8 cellular contexts compared by ENCODE assay signal in the genomic region with DNA sequence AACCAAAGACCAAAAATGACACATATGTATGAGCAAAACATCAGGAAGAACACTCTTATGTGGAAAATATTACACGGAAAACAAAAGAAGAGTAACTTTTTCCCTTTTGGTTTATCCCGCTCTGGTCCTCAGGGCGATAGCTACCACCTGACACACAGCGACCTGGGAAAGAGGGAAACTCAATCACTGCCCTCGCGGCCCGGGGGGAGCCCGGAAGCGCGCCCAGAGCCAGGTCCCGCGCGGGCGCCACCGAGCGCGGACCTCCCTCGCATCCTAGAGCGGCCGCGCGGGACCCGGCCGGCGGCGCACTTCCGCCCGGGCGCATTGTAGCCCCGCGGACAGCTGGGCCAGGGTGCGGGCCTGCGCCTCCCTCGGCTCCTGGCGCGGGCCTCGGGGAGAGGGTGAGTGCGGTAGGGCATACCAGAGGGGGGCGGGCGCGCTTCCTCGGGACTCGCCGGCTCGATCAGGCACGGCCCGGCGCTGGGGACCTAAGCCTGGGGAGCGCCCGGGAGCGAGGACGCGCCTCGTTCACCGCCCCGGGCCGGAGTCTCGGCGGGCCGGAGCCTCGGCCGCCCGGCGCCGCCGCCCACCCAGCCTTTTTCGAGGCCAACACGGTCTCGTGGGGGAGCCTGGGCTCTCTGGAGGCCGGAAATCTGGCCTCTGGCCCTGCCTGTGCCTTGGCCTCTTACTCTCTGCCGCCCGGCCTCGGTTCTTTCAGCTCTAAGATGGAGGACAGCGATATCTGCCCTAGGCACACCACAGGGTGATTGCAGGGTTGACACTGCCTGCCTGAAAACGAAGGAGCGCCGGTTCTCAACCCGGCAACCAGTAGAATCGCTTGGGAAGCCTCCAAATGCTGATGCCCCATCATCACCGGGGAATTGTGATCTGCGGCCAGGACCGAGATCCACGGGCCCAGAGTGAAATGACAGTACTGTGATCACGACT. TPM values are rescaled to one million over a fixed set of nuclear protein-coding genes. Genes with fewer than 3 reads are reported as not detected.
DNase-seq lines count a peak whose midpoint lies in the region; ATAC-seq lines count a peak whose summit lies in the region.

A gene with protein sequence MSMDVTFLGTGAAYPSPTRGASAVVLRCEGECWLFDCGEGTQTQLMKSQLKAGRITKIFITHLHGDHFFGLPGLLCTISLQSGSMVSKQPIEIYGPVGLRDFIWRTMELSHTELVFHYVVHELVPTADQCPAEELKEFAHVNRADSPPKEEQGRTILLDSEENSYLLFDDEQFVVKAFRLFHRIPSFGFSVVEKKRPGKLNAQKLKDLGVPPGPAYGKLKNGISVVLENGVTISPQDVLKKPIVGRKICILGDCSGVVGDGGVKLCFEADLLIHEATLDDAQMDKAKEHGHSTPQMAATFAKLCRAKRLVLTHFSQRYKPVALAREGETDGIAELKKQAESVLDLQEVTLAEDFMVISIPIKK (plus strand): TSS at position 327 of the 948 bp plus-strand sequence. CDS start 6,365 bp downstream, outside the sequence.

- peak within 1 kb of the TSS; percentile 93 to 96 (median 95) for H3K27ac Mint-ChIP-seq in CD4-positive, CD25-positive, alpha-beta regulatory T cell
- H3K27ac Mint-ChIP-seq in activated CD8-positive, alpha-beta T cell treated with anti-CD3 and anti-CD28 coated beads, Interleukin-2, amount 10 ng/mL, durations not matched to agents 7 days and 5 days, result peak within 1 kb of the TSS; percentile 94

- H3K27ac ChIP-seq in CD4-positive, CD25-positive, alpha-beta regulatory T cell (ENCODE audit: insufficient read depth, low read length, poor library complexity, severe bottlenecking), result peak within 1 kb of the TSS; percentile 79
- peak within 1 kb of the TSS; percentile 56 for H3K27ac ChIP-seq in ectodermal cell (ENCODE audit: insufficient read depth, low read depth, low read length, poor library complexity, severe bottlenecking)

- POLR2A ChIA-PET in activated CD8-positive, alpha-beta T cell treated with anti-CD3 and anti-CD28 coated beads, Interleukin-2, amount 10 ng/mL, durations not matched to agents 7 days and 5 days (lab: Charles Lee), result interaction anchor here (0.6 to 3.8 kb wide), 23 partner anchors 8 to 229 kb away, joined by 3 to 35 read pairs (median 4); a partner anchor contains a TSS

- H3K27me3 Mint-ChIP-seq in CD4-positive, CD25-positive, alpha-beta regulatory T cell, result peaks cover 8% of the 10 kb centered on the region
- H3K27me3 Mint-ChIP-seq in activated CD8-positive, alpha-beta T cell treated with anti-CD3 and anti-CD28 coated beads, Interleukin-2, amount 10 ng/mL, durations not matched to agents 7 days and 5 days (ENCODE audit: low read depth), result no peaks in the 10 kb centered on the region

- peak; percentile 39 to 84 (median 68) for DNase-seq in CD4-positive, CD25-positive, alpha-beta regulatory T cell
- DNase-seq in NCI-H748 treated with DMSO at 0.1 percent for 48 hours (lab: John Stamatoyannopoulos, UW) (peak; percentile 52), lung microvascular endothelial cell (ENCODE audit: low read depth in 2 of 2) (peak; percentile 85 to 86)
- DNase-seq in activated CD8-positive, alpha-beta T cell treated with anti-CD3 and anti-CD28 coated beads, Interleukin-2, amount 10 ng/mL, durations not matched to agents 7 days and 5 days, result peak; percentile 69
- peak; percentile 27 to 36 (median 29) for DNase-seq in stimulated activated CD4-positive, alpha-beta T cell treated with anti-CD3 and anti-CD28 coated beads, TNF-alpha, amount 100 ng/mL, for 48 hours (ENCODE audit: low read depth in 3 of 3)

- H3K4me3 ChIP-seq in CD4-positive, CD25-positive, alpha-beta regulatory T cell (ENCODE audit: low read depth, low read length), result peak within 1 kb of the TSS; percentile 86
- H3K4me3 ChIP-seq in ectodermal cell (ENCODE audit: insufficient read depth, low read depth, low read length), result peak within 1 kb of the TSS; percentile 86

- H3K4me1 Mint-ChIP-seq in CD4-positive, CD25-positive, alpha-beta regulatory T cell, result peaks cover 17 to 33% (median 19%) of the 10 kb centered on the region in 4 donors
- peaks cover 20% of the 10 kb centered on the region for H3K4me1 Mint-ChIP-seq in activated CD8-positive, alpha-beta T cell treated with anti-CD3 and anti-CD28 coated beads, Interleukin-2, amount 10 ng/mL, durations not matched to agents 7 days and 5 days (ENCODE audit: low read depth)

- WGBS in ectodermal cell, 2 experiments, result 1 to 2% methylated on average over 84 of the region's 84 CpGs

- no peaks in the 10 kb centered on the region for H3K36me3 Mint-ChIP-seq in CD4-positive, CD25-positive, alpha-beta regulatory T cell
- H3K36me3 Mint-ChIP-seq in activated CD8-positive, alpha-beta T cell treated with anti-CD3 and anti-CD28 coated beads, Interleukin-2, amount 10 ng/mL, durations not matched to agents 7 days and 5 days (ENCODE audit: low read depth), result peaks cover 11% of the 10 kb centered on the region

- peak within 1 kb of the TSS; percentile 94 to 99 (median 96) for H3K4me3 Mint-ChIP-seq in CD4-positive, CD25-positive, alpha-beta regulatory T cell
- H3K4me3 Mint-ChIP-seq in activated CD8-positive, alpha-beta T cell treated with anti-CD3 and anti-CD28 coated beads, Interleukin-2, amount 10 ng/mL, durations not matched to agents 7 days and 5 days, result peak within 1 kb of the TSS; percentile 94

- H3K4me1 ChIP-seq in CD4-positive, CD25-positive, alpha-beta regulatory T cell (ENCODE audit: control insufficient read depth, insufficient read depth, low read length, poor library complexity, severe bottlenecking), result peaks cover 17% of the 10 kb centered on the region
- H3K4me1 ChIP-seq in ectodermal cell (ENCODE audit: control insufficient read depth, insufficient read depth, low read length), result peaks cover 5% of the 10 kb centered on the region

- no peaks in the 10 kb centered on the region for H3K36me3 ChIP-seq in CD4-positive, CD25-positive, alpha-beta regulatory T cell (ENCODE audit: control insufficient read depth, insufficient read depth, low read length)
- no peaks in the 10 kb centered on the region for H3K36me3 ChIP-seq in ectodermal cell (ENCODE audit: control insufficient read depth, insufficient read depth, low read length)

- CTCF ChIA-PET in activated CD8-positive, alpha-beta T cell treated with anti-CD3 and anti-CD28 coated beads, Interleukin-2, amount 10 ng/mL, durations not matched to agents 7 days and 5 days (lab: Charles Lee), result interaction anchor here (1.0 to 2.0 kb wide), 4 partner anchors 10 to 148 kb away, joined by 3 to 6 read pairs (median 4); no protein-coding TSS in a partner anchor

- H3K27me3 ChIP-seq in CD4-positive, CD25-positive, alpha-beta regulatory T cell (ENCODE audit: control insufficient read depth, insufficient read depth, low read length), result no peaks in the 10 kb centered on the region
- no peaks in the 10 kb centered on the region for H3K27me3 ChIP-seq in ectodermal cell (ENCODE audit: control insufficient read depth, insufficient read depth, low read length, poor library complexity, severe bottlenecking)

- peaks cover 1 to 10% (median 5%) of the 10 kb centered on the region in 7 donors for H3K9me3 Mint-ChIP-seq in CD4-positive, CD25-positive, alpha-beta regulatory T cell
- H3K9me3 Mint-ChIP-seq in activated CD8-positive, alpha-beta T cell treated with anti-CD3 and anti-CD28 coated beads, Interleukin-2, amount 10 ng/mL, durations not matched to agents 7 days and 5 days (ENCODE audit: insufficient read depth), result peaks cover 11% of the 10 kb centered on the region

- peaks cover 2 to 9% of the 10 kb centered on the region in 2 experiments for H3K9me3 ChIP-seq in CD4-positive, CD25-positive, alpha-beta regulatory T cell (ENCODE audit: control insufficient read depth in 2 of 2, low read length in 2 of 2)
- no peaks in the 10 kb centered on the region for H3K9me3 ChIP-seq in ectodermal cell (ENCODE audit: control insufficient read depth, low read length)

- ATAC-seq in CD4-positive, CD25-positive, alpha-beta regulatory T cell (ENCODE audit: low read depth in 2 of 2), result peak; percentile 89 to 90
- ATAC-seq in GM19328 (IDR thresholded peaks at IDR 0.05; ENCODE audit: unreplicated experiment) (peak; percentile 93), HG03469 (IDR thresholded peaks at IDR 0.05; ENCODE audit: unreplicated experiment) (peak; percentile 89)
- ATAC-seq in activated CD8-positive, alpha-beta T cell treated with anti-CD3 and anti-CD28 coated beads, Interleukin-2, amount 10 ng/mL, durations not matched to agents 7 days and 5 days, result peak; percentile 94

RNA-seq across cellular contexts. Expression of the gene that starts here (rescaled TPM):
- 5.9 TPM for total RNA-seq in CD4-positive, CD25-positive, alpha-beta regulatory T cell
- 10 to 100 TPM; 18.5 to 23.0 (median 19.6) TPM for polyA plus RNA-seq in CD4-positive, CD25-positive, alpha-beta regulatory T cell
- 1 to 10 TPM; 8.7 to 9.4 TPM for total RNA-seq in activated CD8-positive, alpha-beta T cell treated with anti-CD3 and anti-CD28 coated beads, Interleukin-2, amount 10 ng/mL, durations not matched to agents 7 days and 5 days
- polyA plus RNA-seq in ectodermal cell (2013, experiment 1 of 4), result 10.4 TPM
- 13.6 TPM for polyA plus RNA-seq in ectodermal cell (2013, experiment 2 of 4)
- polyA plus RNA-seq in ectodermal cell (2013, experiment 3 of 4), result 9.5 TPM
- 10.3 TPM for polyA plus RNA-seq in ectodermal cell (2013, experiment 4 of 4)
- total RNA-seq in lung microvascular endothelial cell, result 4.6 and 5.0 TPM in 2 replicates

Comparison
In these comparisons a context has a peak if more than half of its experiments do, and no peak if none do; other contexts are left out.
1. Peak in every context shown above with its lines: DNase-seq, ATAC-seq, H3K4me3 ChIP-seq and H3K27ac ChIP-seq.
2. DNase-seq: peak in every context shown above with its lines; median percentile 86 in lung microvascular endothelial cell; 69 in activated CD8-positive, alpha-beta T cell treated with anti-CD3 and anti-CD28 coated beads, Interleukin-2, amount 10 ng/mL, durations not matched to agents 7 days and 5 days; 68 in CD4-positive, CD25-positive, alpha-beta regulatory T cell; 52 in NCI-H748 treated with DMSO at 0.1 percent for 48 hours; 29 in stimulated activated CD4-positive, alpha-beta T cell treated with anti-CD3 and anti-CD28 coated beads, TNF-alpha, amount 100 ng/mL, for 48 hours.